ENCODE assay signal across 13 cellular contexts in the genomic region with DNA sequence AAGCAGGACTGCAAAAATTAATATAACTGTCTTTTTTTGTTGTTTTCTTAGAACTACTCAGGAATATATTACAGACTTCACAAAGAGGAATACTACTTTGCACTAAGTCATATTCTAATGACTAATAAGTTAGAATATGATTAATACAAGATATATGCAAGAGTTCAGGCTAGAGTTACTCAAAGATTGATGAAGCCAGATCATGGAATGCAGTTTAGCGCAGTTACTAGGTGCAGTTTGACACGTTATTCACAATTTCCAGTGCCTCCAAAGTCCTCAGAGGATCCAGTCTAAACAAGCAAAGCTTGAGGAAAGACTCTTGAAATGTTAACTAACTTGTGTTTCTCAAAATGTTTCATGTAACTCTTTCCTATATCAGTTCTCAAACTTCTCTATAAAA. TPM values are rescaled to one million over a fixed set of nuclear protein-coding genes. Genes with fewer than 3 reads are reported as not detected.
DNase-seq lines count a peak whose midpoint lies in the region; TF ChIP-seq lines count a peak whose summit lies in the region.
"Had no signal": no experiment of that assay in that cellular context is flagged by ENCODE, and none has a peak within 500 bp of the region (broad histone marks: within the 10 kb centered on the region; RNA-seq: fewer than 3 reads in every experiment).

No MANE protein-coding gene starts in this region.

- no peaks in the 10 kb centered on the region for H3K27me3 ChIP-seq in SJSA1 (replicated peaks)
- no peaks in the 10 kb centered on the region for H3K27me3 ChIP-seq in fibroblast of lung (ENCODE audit: control insufficient read depth, insufficient read depth, low read length)
- H3K27me3 ChIP-seq in dorsolateral prefrontal cortex: peaks cover 0 to 6% (median 0%) of the 10 kb centered on the region in 45 donors

- H3K4me2 ChIP-seq in fibroblast of lung (ENCODE audit: extremely low read depth, insufficient read depth, low read length): no peak overlapping the region

- H2AFZ ChIP-seq in fibroblast of lung (ENCODE audit: low read length): no peak overlapping the region

- no peaks in the 10 kb centered on the region for H3K9me3 ChIP-seq in SJSA1 (replicated peaks)
- H3K9me3 ChIP-seq in fibroblast of lung (ENCODE audit: control insufficient read depth, insufficient read depth, low read depth, low read length): no peaks in the 10 kb centered on the region

- H3K4me1 ChIP-seq in SJSA1 (replicated peaks) (peaks cover 22% of the 10 kb centered on the region), fibroblast of lung (ENCODE audit: control insufficient read depth, extremely low read depth, insufficient read depth, low read length) (no peaks in the 10 kb centered on the region)

- H3K9ac ChIP-seq in fibroblast of lung (ENCODE audit: insufficient read depth, low read length): no peak overlapping the region

- intact Hi-C loops in dorsolateral prefrontal cortex (cut with DNase I): no loop called here

- 0 out of 2 replicates have a peak overlapping the region, but pooled peaks have one; percentile 7 for H3K27ac ChIP-seq in SJSA1
- no peak overlapping the region for H3K27ac ChIP-seq in fibroblast of lung (ENCODE audit: insufficient read depth, low read length)
- H3K27ac ChIP-seq in dorsolateral prefrontal cortex: peak overlapping the region in 1 of 59 donors; percentile 17

- H4K20me1 ChIP-seq in fibroblast of lung (ENCODE audit: control insufficient read depth, extremely low read depth, insufficient read depth, low read length): no peaks in the 10 kb centered on the region

- TF ChIP-seq CTCF in fibroblast of lung (conservative IDR thresholded peaks at IDR 0.05 in 1 of 2, IDR thresholded peaks at IDR 0.05 in 1 of 2; ENCODE audit: low read depth in 1 of 2, low read length in 2 of 2) (no peak), dorsolateral prefrontal cortex (IDR thresholded peaks at IDR 0.05 in 54 of 56, conservative IDR thresholded peaks at IDR 0.05 in 2 of 56; ENCODE audit: low read depth in 1 of 56, partially characterized antibody in 56 of 56) (no peak)

- DNase-seq in GM03348 (ENCODE audit: low spot score): peak; percentile 77
- DNase-seq in SJSA1 (ENCODE audit: low read depth in 1 of 2, low spot score in 2 of 2): no peak
- peak; percentile 41 to 93 for DNase-seq in fibroblast of lung (ENCODE audit: low read depth in 2 of 2)
- DNase-seq in pulmonary artery endothelial cell (ENCODE audit: low read depth, low spot score): peak; percentile 75
- DNase-seq in LoVo (ENCODE audit: low spot score): no peak
- no peak for DNase-seq in dorsolateral prefrontal cortex
- DNase-seq in T-helper 9 cell: no peak
- DNase-seq in NCI-H1417 treated with DMSO at 0.1 percent for 48 hours (lab: John Stamatoyannopoulos, UW): no peak
- DNase-seq: MV-4-11; naive thymus-derived CD4-positive, alpha-beta T cell; NCI-H2171 had no signal

- H3K79me2 ChIP-seq in fibroblast of lung (ENCODE audit: control insufficient read depth, insufficient read depth, low read length): no peaks in the 10 kb centered on the region

- H3K4me3 ChIP-seq in SJSA1 (no peak overlapping the region), fibroblast of lung (replicated peaks in 1 of 4; ENCODE audit: control extremely low read depth in 1 of 4, insufficient read depth in 1 of 4, low read depth in 3 of 4, low read length in 4 of 4) (no peak overlapping the region), dorsolateral prefrontal cortex (no peak overlapping the region)

- no peaks in the 10 kb centered on the region for H3K36me3 ChIP-seq in SJSA1
- no peaks in the 10 kb centered on the region for H3K36me3 ChIP-seq in fibroblast of lung (ENCODE audit: control insufficient read depth, insufficient read depth, low read length)

RNA-seq across cellular contexts. Expression of a gene that starts 1.2 kb away (rescaled TPM):
- total RNA-seq in SJSA1 (2014; rRNA removed; shearing (Covaris generic)): 0.39 TPM in 1 of 2 replicates, not detected in the other
- total RNA-seq in fibroblast of lung: under 0.01 TPM in 1 of 2 replicates, not detected in the other
- 0.08 TPM in 1 of 2 replicates, not detected in the other for polyA plus RNA-seq in fibroblast of lung
- polyA plus RNA-seq in fibroblast of lung (2012): 0.12 TPM in 1 of 2 replicates, not detected in the other
- not detected in 2 replicates for polyA minus RNA-seq in fibroblast of lung (ENCODE audit: low replicate concordance)
- 131 and 148 TPM in 2 replicates for total RNA-seq in pulmonary artery endothelial cell
- 1 to 10 TPM; 1.4 to 8.0 (median 4.0) TPM for total RNA-seq in dorsolateral prefrontal cortex
- total RNA-seq: epithelial cell of proximal tubule had no signal
- polyA plus RNA-seq: naive thymus-derived CD4-positive, alpha-beta T cell had no signal

RNA-seq across cellular contexts. Expression of a gene that starts 54.1 kb away (rescaled TPM):
- total RNA-seq in SJSA1 (2014; rRNA removed; shearing (Covaris generic)): 0.06 and 0.26 TPM in 2 replicates
- total RNA-seq in fibroblast of lung (not detected in 2 replicates), pulmonary artery endothelial cell (0.26 and 0.53 TPM in 2 replicates), dorsolateral prefrontal cortex (10 to 100 TPM in 22 of 120 experiments, 1 to 10 TPM in 97, under 1 TPM in 1; 0.91 to 22.8 (median 6.1) TPM)
- not detected in 2 replicates for polyA plus RNA-seq in fibroblast of lung
- polyA plus RNA-seq in fibroblast of lung (2012): not detected in 2 replicates
- not detected in 2 replicates for polyA minus RNA-seq in fibroblast of lung (ENCODE audit: low replicate concordance)
- total RNA-seq: epithelial cell of proximal tubule; naive thymus-derived CD4-positive, alpha-beta T cell; skeletal muscle tissue had no signal
- polyA plus RNA-seq: naive thymus-derived CD4-positive, alpha-beta T cell had no signal

RNA-seq across cellular contexts. Expression of a gene that starts 59.4 kb away (rescaled TPM):
- total RNA-seq in SJSA1 (2014; rRNA removed; shearing (Covaris generic)): 28.7 and 53.6 TPM in 2 replicates
- 125 and 219 TPM in 2 replicates for total RNA-seq in fibroblast of lung
- polyA plus RNA-seq in fibroblast of lung: 19.3 and 21.7 TPM in 2 replicates
- polyA plus RNA-seq in fibroblast of lung (2012): 17.2 and 22.6 TPM in 2 replicates
- polyA minus RNA-seq in fibroblast of lung (ENCODE audit: low replicate concordance): 127 and 149 TPM in 2 replicates
- 75.5 and 156 TPM in 2 replicates for total RNA-seq in pulmonary artery endothelial cell
- 100 to 1,000 TPM; 127 to 442 (median 306) TPM for total RNA-seq in dorsolateral prefrontal cortex

Comparison
In these comparisons a context has a peak if more than half of its experiments do, and no peak if none do; other contexts are left out.
1. DNase-seq: peak in GM03348 (single experiment), fibroblast of lung (2 of 2) and pulmonary artery endothelial cell (single experiment); none in SJSA1 (0 of 2), LoVo (single experiment), dorsolateral prefrontal cortex (0 of 10), T-helper 9 cell (single experiment) and NCI-H1417 treated with DMSO at 0.1 percent for 48 hours (single experiment).
2. RNA of a gene that starts 1.2 kb away (total RNA-seq): 131 to 148 TPM in pulmonary artery endothelial cell; 1.4 to 8.0 TPM in dorsolateral prefrontal cortex, 0.39 TPM in SJSA1 and under 0.01 TPM in fibroblast of lung; every median in the first group is over 10 times any median in the second.